14 cellular contexts compared by ENCODE assay signal in genomic region chr11:72836111-72836510, GRCh38. TPM values are rescaled to one million over a fixed set of nuclear protein-coding genes. Genes with fewer than 3 reads are reported as not detected.
DNase-seq lines count a peak whose midpoint lies in the region; ATAC-seq, FAIRE-seq and TF ChIP-seq lines count a peak whose summit lies in the region.
"Had no signal": no experiment of that assay in that cellular context is flagged by ENCODE, and none has a peak within 500 bp of the region (broad histone marks: within the 10 kb centered on the region; RNA-seq: fewer than 3 reads in every experiment).

No MANE protein-coding gene starts in this region.

- H3K9me3 ChIP-seq in lung (ENCODE audit: control insufficient read depth in 2 of 2, insufficient read depth in 1 of 2, low read length in 1 of 2) (no peaks in the 10 kb centered on the region), thoracic aorta (no peaks in the 10 kb centered on the region), small intestine (ENCODE audit: control insufficient read depth, low read depth) (no peaks in the 10 kb centered on the region)
- H3K9me3 ChIP-seq: A549 had no signal

- CTCF ChIA-PET in activated CD4-positive, alpha-beta T cell treated with anti-CD3 and anti-CD28 coated beads for 36 hours (lab: Charles Lee), result interaction anchor here (0.6 to 1.2 kb wide), 3 partner anchors 11 to 338 kb away, joined by 3 to 4 read pairs (median 4); no protein-coding TSS in a partner anchor

- H3K4me1 ChIP-seq in lung (ENCODE audit: control insufficient read depth in 2 of 2, insufficient read depth in 2 of 2, low read length in 2 of 2), result peaks cover 11 to 19% of the 10 kb centered on the region in 2 donors
- H3K4me1 ChIP-seq in thoracic aorta (ENCODE audit: control insufficient read depth in 1 of 2, low read depth in 2 of 2), result peaks cover 32 to 81% of the 10 kb centered on the region in 2 donors
- no peaks in the 10 kb centered on the region for H3K4me1 ChIP-seq in small intestine (ENCODE audit: control insufficient read depth in 2 of 2, insufficient read depth in 1 of 2, low read depth in 1 of 2, low read length in 1 of 2)

- WGBS in lung, 2 donors, result 49 to 72% methylated on average over 4 of the region's 4 CpGs
- WGBS in small intestine, 3 donors, result 62 to 86% (median 83%) methylated on average over 4 of the region's 4 CpGs

- POLR2A ChIA-PET in activated CD4-positive, alpha-beta T cell treated with anti-CD3 and anti-CD28 coated beads for 36 hours (lab: Charles Lee), result no interaction called here

- no peak for TF ChIP-seq CTCF in dorsolateral prefrontal cortex (IDR thresholded peaks at IDR 0.05 in 54 of 56, conservative IDR thresholded peaks at IDR 0.05 in 2 of 56; ENCODE audit: low read depth in 1 of 56, partially characterized antibody in 56 of 56)
- no peak for TF ChIP-seq CTCF in lung (IDR thresholded peaks at IDR 0.05; ENCODE audit: control extremely low read depth, extremely low read depth)
- TF ChIP-seq CTCF in thoracic aorta (IDR thresholded peaks at IDR 0.05), result no peak

- no peak for ATAC-seq in activated CD4-positive, alpha-beta T cell treated with anti-CD3 and anti-CD28 coated beads for 36 hours
- ATAC-seq in lung (ENCODE audit: insufficient read depth, low FRiP score), result no peak
- ATAC-seq in thoracic aorta (ENCODE audit: insufficient number of reproducible peaks, low FRiP score, low read depth), result peak; percentile 9
- ATAC-seq in GM19328 (IDR thresholded peaks at IDR 0.05; ENCODE audit: unreplicated experiment), result no peak
- ATAC-seq: A549 had no signal

- H3K4me3 ChIP-seq in dorsolateral prefrontal cortex, result no peak overlapping the region
- H3K4me3 ChIP-seq in lung, result no peak overlapping the region
- no peak overlapping the region for H3K4me3 ChIP-seq in thoracic aorta
- H3K4me3 ChIP-seq in small intestine (ENCODE audit: low read depth in 1 of 2, low read length in 2 of 2), result no peak overlapping the region
- H3K4me3 ChIP-seq: A549 had no signal

- H3K27ac ChIP-seq in dorsolateral prefrontal cortex, result peak overlapping the region in 40 of 59 donors; percentile 8 to 87 (median 66)
- peak overlapping the region; percentile 57 to 77 for H3K27ac ChIP-seq in lung (ENCODE audit: low read depth in 1 of 2, low read length in 1 of 2)
- peak overlapping the region; percentile 98 to 99 for H3K27ac ChIP-seq in thoracic aorta
- peak overlapping the region in 1 of 2 donors; percentile 73 for H3K27ac ChIP-seq in small intestine (ENCODE audit: low read depth in 1 of 2, low read length in 1 of 2)
- H3K27ac ChIP-seq: A549 had no signal

- no peak overlapping the region for H3K4me3 Mint-ChIP-seq in activated CD4-positive, alpha-beta T cell treated with anti-CD3 and anti-CD28 coated beads for 36 hours

- peaks cover 9% of the 10 kb centered on the region for H3K4me1 Mint-ChIP-seq in activated CD4-positive, alpha-beta T cell treated with anti-CD3 and anti-CD28 coated beads for 36 hours

- H3K9me3 Mint-ChIP-seq in activated CD4-positive, alpha-beta T cell treated with anti-CD3 and anti-CD28 coated beads for 36 hours (ENCODE audit: low read depth), result no peaks in the 10 kb centered on the region

- peaks cover 6% of the 10 kb centered on the region for H3K36me3 Mint-ChIP-seq in activated CD4-positive, alpha-beta T cell treated with anti-CD3 and anti-CD28 coated beads for 36 hours (ENCODE audit: low read depth)

- H3K27me3 Mint-ChIP-seq in activated CD4-positive, alpha-beta T cell treated with anti-CD3 and anti-CD28 coated beads for 36 hours, result no peaks in the 10 kb centered on the region

- H3K27ac Mint-ChIP-seq in activated CD4-positive, alpha-beta T cell treated with anti-CD3 and anti-CD28 coated beads for 36 hours, result peak overlapping the region; percentile 20

- DNase-seq in activated CD4-positive, alpha-beta T cell treated with anti-CD3 and anti-CD28 coated beads for 36 hours, result no peak
- DNase-seq in activated CD4-positive, alpha-beta T cell treated with anti-CD3 and anti-CD28 coated beads for 4 hours, result no peak
- DNase-seq in dorsolateral prefrontal cortex, result no peak
- DNase-seq in lung (ENCODE audit: low spot score), result no peak
- DNase-seq in thoracic aorta (ENCODE audit: low spot score), result no peak
- no peak for DNase-seq in small intestine
- no peak for DNase-seq in NCI-H524 treated with DMSO at 0.1 percent for 48 hours (lab: John Stamatoyannopoulos, UW)
- DNase-seq: NCI-H187; RPMI8226; stimulated activated CD4-positive, alpha-beta T cell treated with anti-CD3 and anti-CD28 coated beads, Interleukin-4, amount 100 ng/mL, for 4 hours had no signal

- FAIRE-seq in small intestine (lab: Jason Lieb, UNC), result no peak
- FAIRE-seq: A549, endometrium, GM18507 had no signal

- H3K27me3 ChIP-seq in dorsolateral prefrontal cortex (no peaks in the 10 kb centered on the region), lung (ENCODE audit: control insufficient read depth, insufficient read depth) (no peaks in the 10 kb centered on the region), thoracic aorta (replicated peaks; ENCODE audit: insufficient read depth) (no peaks in the 10 kb centered on the region), small intestine (ENCODE audit: control insufficient read depth in 2 of 2, insufficient read depth in 2 of 2, low read length in 2 of 2) (no peaks in the 10 kb centered on the region)

- peaks cover 15 to 18% of the 10 kb centered on the region in 2 donors for H3K36me3 ChIP-seq in lung (ENCODE audit: control insufficient read depth in 2 of 2, insufficient read depth in 2 of 2, low read length in 2 of 2)
- H3K36me3 ChIP-seq in thoracic aorta, result peaks cover 21% of the 10 kb centered on the region
- no peaks in the 10 kb centered on the region for H3K36me3 ChIP-seq in small intestine (ENCODE audit: control insufficient read depth in 2 of 2, insufficient read depth in 2 of 2, low read length in 2 of 2)

- intact Hi-C loops in activated CD4-positive, alpha-beta T cell treated with anti-CD3 and anti-CD28 coated beads for 36 hours (cut with DNase I, micrococcal nuclease), result no loop called here
- intact Hi-C loops in dorsolateral prefrontal cortex (cut with DNase I), result loop anchor here in 1 of 2 donors (10.0 kb wide), 1 partner anchor 399 kb away; no protein-coding TSS in a partner anchor

RNA-seq across cellular contexts. Expression of gene ATG16L2, which starts 21.9 kb away (rescaled TPM):
- total RNA-seq in activated CD4-positive, alpha-beta T cell treated with anti-CD3 and anti-CD28 coated beads for 36 hours, result 10 to 100 TPM; 55.3 to 59.4 TPM
- total RNA-seq in dorsolateral prefrontal cortex, result 10 to 100 TPM; 17.7 to 47.0 (median 30.9) TPM
- 10 to 100 TPM; 42.6 to 61.9 TPM for total RNA-seq in lung
- polyA plus RNA-seq in lung, result 10 to 100 TPM; 60.8 to 86.0 TPM
- total RNA-seq in thoracic aorta, result 10 to 100 TPM; 36.0 to 65.5 TPM
- 10 to 100 TPM; 19.7 to 43.2 (median 37.0) TPM for polyA plus RNA-seq in small intestine

RNA-seq across cellular contexts. Expression of gene STARD10, which starts 42.3 kb away (rescaled TPM):
- 10 to 100 TPM in 1 of 2 experiments, 1 to 10 TPM in 1; 8.3 to 12.9 TPM for total RNA-seq in activated CD4-positive, alpha-beta T cell treated with anti-CD3 and anti-CD28 coated beads for 36 hours
- total RNA-seq in dorsolateral prefrontal cortex (100 to 1,000 TPM in 2 of 120 experiments, 10 to 100 TPM in 118; 31.5 to 113 (median 51.1) TPM), lung (100 to 1,000 TPM in 1 of 2 donors, 10 to 100 TPM in 1; 97.1 to 108 TPM), thoracic aorta (10 to 100 TPM; 24.3 to 57.3 TPM)
- polyA plus RNA-seq in lung (100 to 1,000 TPM in 1 of 2 donors, 10 to 100 TPM in 1; 66.5 to 198 TPM), small intestine (100 to 1,000 TPM; 169 to 331 (median 238) TPM)
